ENCODE assay signal across 1 cellular context in the genomic region with DNA sequence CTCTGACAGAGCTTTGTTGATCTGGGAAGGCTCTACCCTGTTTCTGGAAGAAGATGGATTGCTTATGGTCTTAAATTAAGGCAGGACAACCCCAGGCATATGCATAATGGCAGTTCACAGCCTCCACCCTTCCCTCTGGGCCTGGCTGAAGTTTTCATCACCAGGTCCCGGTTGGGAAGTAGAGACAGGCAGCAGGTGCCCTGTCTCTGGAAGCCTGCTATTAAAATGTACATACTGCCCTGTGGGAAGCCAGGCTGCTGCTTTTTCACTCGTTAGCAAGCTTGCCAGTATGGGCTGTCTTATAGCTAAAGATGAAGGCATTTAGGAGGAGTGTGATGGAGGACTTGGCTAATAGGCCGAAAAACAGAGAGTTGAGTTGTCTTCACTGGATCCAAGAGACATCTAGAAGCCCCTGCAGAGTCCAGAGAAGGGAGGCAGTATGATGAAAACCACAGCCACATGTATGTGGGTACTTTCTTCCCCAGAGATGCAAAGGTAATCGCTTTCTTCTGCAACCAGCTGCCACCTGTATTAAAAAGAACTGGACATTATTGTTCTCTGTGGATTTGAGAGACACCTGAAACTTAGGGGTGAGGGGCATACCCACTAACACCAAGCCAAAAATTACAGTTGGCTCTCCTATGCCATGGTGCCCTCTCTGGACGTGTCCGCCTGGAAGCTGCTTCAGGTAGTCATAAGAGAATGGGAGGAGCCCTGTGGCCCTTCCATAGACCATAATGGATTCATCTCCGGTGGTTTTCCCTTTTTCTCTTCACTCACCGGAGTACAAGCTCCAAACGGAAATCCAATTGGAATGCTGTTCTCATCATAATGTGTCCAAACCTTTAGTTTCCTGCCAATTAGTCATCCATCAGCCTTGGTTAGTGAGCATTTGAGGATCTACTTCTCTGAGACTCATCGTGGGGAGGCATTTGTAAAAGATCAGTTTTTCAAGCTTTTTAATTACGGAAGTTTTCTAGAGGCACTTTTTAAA.
TF ChIP-seq lines count a peak whose summit lies in the region.

No MANE protein-coding gene starts in this region.

TF ChIP-seq in WTC11, 78 proteins besides CTCF, POLR2A, EP300 and RAD21 (continued from another document):
- no peak for TF ChIP-seq PRDM15 (CRISPR knock-in tag; IDR thresholded peaks at IDR 0.05)
- TF ChIP-seq, protein P1, sequence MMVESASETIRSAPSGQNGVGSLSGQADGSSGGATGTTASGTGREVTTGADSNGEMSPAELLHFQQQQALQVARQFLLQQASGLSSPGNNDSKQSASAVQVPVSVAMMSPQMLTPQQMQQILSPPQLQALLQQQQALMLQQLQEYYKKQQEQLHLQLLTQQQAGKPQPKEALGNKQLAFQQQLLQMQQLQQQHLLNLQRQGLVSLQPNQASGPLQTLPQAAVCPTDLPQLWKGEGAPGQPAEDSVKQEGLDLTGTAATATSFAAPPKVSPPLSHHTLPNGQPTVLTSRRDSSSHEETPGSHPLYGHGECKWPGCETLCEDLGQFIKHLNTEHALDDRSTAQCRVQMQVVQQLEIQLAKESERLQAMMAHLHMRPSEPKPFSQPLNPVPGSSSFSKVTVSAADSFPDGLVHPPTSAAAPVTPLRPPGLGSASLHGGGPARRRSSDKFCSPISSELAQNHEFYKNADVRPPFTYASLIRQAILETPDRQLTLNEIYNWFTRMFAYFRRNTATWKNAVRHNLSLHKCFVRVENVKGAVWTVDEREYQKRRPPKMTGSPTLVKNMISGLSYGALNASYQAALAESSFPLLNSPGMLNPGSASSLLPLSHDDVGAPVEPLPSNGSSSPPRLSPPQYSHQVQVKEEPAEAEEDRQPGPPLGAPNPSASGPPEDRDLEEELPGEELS (CRISPR knock-in tag; IDR thresholded peaks at IDR 0.05) = no peak
- no peak for TF ChIP-seq CREB1 (CRISPR knock-in tag; IDR thresholded peaks at IDR 0.05)
- TF ChIP-seq ZNF219 (CRISPR knock-in tag; IDR thresholded peaks at IDR 0.05; ENCODE audit: borderline replicate concordance) = no peak
TF ChIP-seq in WTC11: peak in this region for 0.
